ENCODE assay signal across 1 cellular context in genomic region chr17:55278173-55278748, GRCh38.
TF ChIP-seq lines count a peak whose summit lies in the region.

No MANE protein-coding gene starts in this region.

TF ChIP-seq in HepG2, 621 proteins besides CTCF, POLR2A, EP300 and RAD21 (continued from another document):
- TF ChIP-seq NR3C1 (CRISPR knock-in tag; IDR thresholded peaks at IDR 0.05) (no peak), PBX3 (CRISPR knock-in tag; IDR thresholded peaks at IDR 0.05; ENCODE audit: borderline replicate concordance) (no peak), JARID2 (CRISPR knock-in tag; IDR thresholded peaks at IDR 0.05; ENCODE audit: insufficient replicate concordance) (no peak), KMT2A (CRISPR knock-in tag; IDR thresholded peaks at IDR 0.05) (no peak), ZBTB38 (CRISPR knock-in tag; IDR thresholded peaks at IDR 0.05) (no peak), SOX5 (CRISPR knock-in tag; IDR thresholded peaks at IDR 0.05; ENCODE audit: borderline replicate concordance) (no peak)
- TF ChIP-seq, protein P1, sequence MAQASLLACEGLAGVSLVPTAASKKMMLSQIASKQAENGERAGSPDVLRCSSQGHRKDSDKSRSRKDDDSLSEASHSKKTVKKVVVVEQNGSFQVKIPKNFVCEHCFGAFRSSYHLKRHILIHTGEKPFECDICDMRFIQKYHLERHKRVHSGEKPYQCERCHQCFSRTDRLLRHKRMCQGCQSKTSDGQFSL (CRISPR knock-in tag; IDR thresholded peaks at IDR 0.05), result no peak
- TF ChIP-seq, protein P2, sequence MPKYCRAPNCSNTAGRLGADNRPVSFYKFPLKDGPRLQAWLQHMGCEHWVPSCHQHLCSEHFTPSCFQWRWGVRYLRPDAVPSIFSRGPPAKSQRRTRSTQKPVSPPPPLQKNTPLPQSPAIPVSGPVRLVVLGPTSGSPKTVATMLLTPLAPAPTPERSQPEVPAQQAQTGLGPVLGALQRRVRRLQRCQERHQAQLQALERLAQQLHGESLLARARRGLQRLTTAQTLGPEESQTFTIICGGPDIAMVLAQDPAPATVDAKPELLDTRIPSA (CRISPR knock-in tag; IDR thresholded peaks at IDR 0.05; ENCODE audit: borderline replicate concordance), result no peak
